14 cellular contexts compared by ENCODE assay signal in genomic region chr10:69536521-69536920, GRCh38. TPM values are rescaled to one million over a fixed set of nuclear protein-coding genes. Genes with fewer than 3 reads are reported as not detected.
"Had no signal": no experiment of that assay in that cellular context is flagged by ENCODE, and none has a peak within 500 bp of the region (broad histone marks: within the 10 kb centered on the region; RNA-seq: fewer than 3 reads in every experiment).

No MANE protein-coding gene starts in this region.

RNA-seq across cellular contexts. Expression of gene NEUROG3, which starts 36.7 kb away (rescaled TPM):
- total RNA-seq: activated naive CD4-positive, alpha-beta T cell treated with anti-CD3 and anti-CD28 coated beads for 36 hours; activated T-cell treated with anti-CD3 and anti-CD28 coated beads, Interleukin-2, amount 50 U/mL, for 4 hours; activated T-helper 1 cell treated with anti-CD3 and anti-CD28 coated beads, Interleukin-12 subunit alpha, Interleukin-12 subunit beta, Interleukin-2, Interleukin-4 antibody, amounts not matched to agents 30 ng/mL and 10 ng/mL and 1 ng/mL, durations not matched to agents 14 hours and 24 hours and 36 hours; activated T-helper 2 cell treated with anti-CD3 and anti-CD28 coated beads, Interferon-gamma antibody, Interleukin-2, Interleukin-4, amounts not matched to agents 10 μg/mL and 5 μg/mL and 100 μg/mL, durations not matched to agents 14 hours and 24 hours and 36 hours; aorta; ascending aorta; astrocyte; body of pancreas; breast epithelium; bronchial epithelial cell; cardiac muscle cell; cardiac septum; cerebellum; chondrocyte had no signal
